Comparison of ENCODE assay signal across 20 cellular contexts in the genomic region with DNA sequence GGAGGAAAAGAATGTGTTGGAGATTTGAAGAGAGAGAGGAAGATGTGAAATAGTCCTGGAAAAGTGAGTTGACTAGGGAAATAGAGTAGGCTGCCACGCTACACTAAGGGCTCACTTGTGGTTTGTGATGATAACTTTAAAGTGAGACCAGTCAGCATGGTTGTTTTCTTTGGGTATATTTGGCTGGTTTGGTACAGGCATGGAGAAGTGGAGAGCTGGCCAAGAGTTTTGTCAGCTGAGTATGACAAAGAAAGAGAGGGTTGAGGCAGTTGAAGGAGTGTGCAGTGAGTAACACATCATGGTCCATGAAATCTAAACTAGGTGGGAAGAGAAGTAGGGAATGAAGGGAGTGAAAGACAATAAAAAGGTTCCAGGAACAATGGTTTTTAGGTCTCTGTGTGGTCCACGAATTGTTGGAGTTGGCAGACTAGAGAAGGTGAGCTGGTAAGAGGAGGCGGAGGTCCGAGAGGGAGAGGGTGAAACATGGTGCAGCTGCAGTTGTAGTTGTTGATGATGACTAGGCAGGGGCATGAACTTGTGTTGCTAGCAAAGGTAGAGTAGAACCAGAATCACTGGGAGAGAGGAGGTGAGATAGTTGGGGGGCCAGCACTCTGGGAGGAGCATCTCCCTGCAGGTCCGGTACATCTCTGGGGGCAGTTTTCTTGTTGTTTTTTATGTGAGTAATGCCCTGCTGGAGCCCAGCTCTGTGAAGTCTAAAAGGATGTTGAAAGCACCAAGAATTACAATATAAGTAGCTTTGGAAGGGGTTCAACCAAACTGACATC. TPM values are rescaled to one million over a fixed set of nuclear protein-coding genes. Genes with fewer than 3 reads are reported as not detected.
A peak's percentile ranks its signal among the peaks of the same experiment; 100 is the strongest.
DNase-seq lines count a peak whose midpoint lies in the region; ATAC-seq, FAIRE-seq and TF ChIP-seq lines count a peak whose summit lies in the region.
"Had no signal": no experiment of that assay in that cellular context is flagged by ENCODE, and none has a peak within 500 bp of the region (broad histone marks: within the 10 kb centered on the region; RNA-seq: fewer than 3 reads in every experiment).

No MANE protein-coding gene starts in this region.

- H3K4me3 ChIP-seq in AG10803 (ENCODE audit: low read length) (no peak overlapping the region), astrocyte of the cerebellum (ENCODE audit: low read depth, low read length) (no peak overlapping the region)
- H3K4me3 ChIP-seq: left ventricle myocardium inferior, testis had no signal

- TF ChIP-seq CTCF in AG10803 (conservative IDR thresholded peaks at IDR 0.05; ENCODE audit: low read length) = no peak
- no peak for TF ChIP-seq CTCF in astrocyte of the cerebellum (IDR thresholded peaks at IDR 0.05; ENCODE audit: low read depth, low read length, missing control alignments)

- peak; percentile 57 for FAIRE-seq in GM12891 (lab: Jason Lieb, UNC)
- FAIRE-seq: HepG2 had no signal

- TF ChIP-seq POLR2A in GM12891 (IDR thresholded peaks at IDR 0.05; ENCODE audit: low read depth, low read length) (no peak), GM18505 (IDR thresholded peaks at IDR 0.05; ENCODE audit: borderline replicate concordance, extremely low read depth, insufficient read depth, insufficient read length) (no peak)

- in situ Hi-C loops in astrocyte of the cerebellum (cut with HindIII; ENCODE audit: low sequenced_read_pairs) = no loop called here

- no peak for ATAC-seq in GM18505 (IDR thresholded peaks at IDR 0.05; ENCODE audit: unreplicated experiment)
- ATAC-seq in HG03520 (IDR thresholded peaks at IDR 0.05; ENCODE audit: unreplicated experiment) = no peak
- no peak for ATAC-seq in HG02852 (IDR thresholded peaks at IDR 0.05; ENCODE audit: unreplicated experiment)
- ATAC-seq: activated CD4-positive, CD25-positive, alpha-beta regulatory T cell treated with anti-CD3 and anti-CD28 coated beads, Interleukin-2, amount 50 U/mL, for 24 hours; activated T-helper 17 cell treated with anti-CD3 and anti-CD28 coated beads, Interleukin-2, amount 50 U/mL, for 72 hours; foreskin keratinocyte; HCT116; HepG2 had no signal

- DNase-seq in AG10803 (ENCODE audit: low read depth) (peak; percentile 15), GM12891 (ENCODE audit: insufficient read length, low spot score) (no peak), astrocyte of the cerebellum (ENCODE audit: low read depth) (peak; percentile 31), iris pigment epithelial cell (ENCODE audit: low read depth) (peak; percentile 6)
- DNase-seq in stimulated activated CD4-positive, alpha-beta T cell treated with anti-CD3 and anti-CD28 coated beads, Interleukin-4, amount 100 ng/mL, for 4 hours = no peak
- DNase-seq: cerebellar nuclear complex, foreskin keratinocyte, left ventricle myocardium inferior, NCI-H2029 treated with DMSO at 0.1 percent for 48 hours, NCI-H510A, SHP77 treated with DMSO at 0.1 percent for 48 hours, testis had no signal

TF ChIP-seq in GM12891, 5 proteins besides CTCF, POLR2A, EP300 and RAD21:
- TF ChIP-seq PAX5 (IDR thresholded peaks at IDR 0.05; ENCODE audit: insufficient read depth, low read length, severe bottlenecking) (no peak), POLR2AphosphoS5 (IDR thresholded peaks at IDR 0.05; ENCODE audit: low read depth, low read length) (no peak), SPI1 (IDR thresholded peaks at IDR 0.05; ENCODE audit: low read depth, low read length) (no peak), POU2F2 (IDR thresholded peaks at IDR 0.05; ENCODE audit: low read depth, low read length) (no peak), TAF1 (IDR thresholded peaks at IDR 0.05; ENCODE audit: low read depth, low read length) (no peak)
TF ChIP-seq in GM12891: peak in this region for 0.

RNA-seq across cellular contexts. Expression of a gene that starts 21.0 kb away (rescaled TPM):
- 0.05 TPM for polyA plus RNA-seq in GM12891 (2012; ENCODE audit: low read depth, missing spikeins)
- polyA plus RNA-seq: foreskin keratinocyte, HepG2 had no signal

RNA-seq across cellular contexts. Expression of a gene that starts 37.5 kb away (rescaled TPM):
- polyA plus RNA-seq in GM12891 (2012; ENCODE audit: low read depth, missing spikeins) = not detected
- polyA plus RNA-seq: adipose tissue, foreskin keratinocyte, HepG2 had no signal

Comparison
In these comparisons a context has a peak if more than half of its experiments do, and no peak if none do; other contexts are left out.
1. DNase-seq: peak in AG10803 (single experiment), astrocyte of the cerebellum (single experiment) and iris pigment epithelial cell (single experiment); none in GM12891 (single experiment) and stimulated activated CD4-positive, alpha-beta T cell treated with anti-CD3 and anti-CD28 coated beads, Interleukin-4, amount 100 ng/mL, for 4 hours (0 of 2).